ENCODE assay signal across 20 cellular contexts in genomic region chr14:21234112-21234511, GRCh38. TPM values are rescaled to one million over a fixed set of nuclear protein-coding genes. Genes with fewer than 3 reads are reported as not detected.
DNase-seq lines count a peak whose midpoint lies in the region; ATAC-seq and TF ChIP-seq lines count a peak whose summit lies in the region.
"Had no signal": no experiment of that assay in that cellular context is flagged by ENCODE, and none has a peak within 500 bp of the region (broad histone marks: within the 10 kb centered on the region; RNA-seq: fewer than 3 reads in every experiment).

No MANE protein-coding gene starts in this region.

- no peaks in the 10 kb centered on the region for H3K27me3 Mint-ChIP-seq in CD4-positive, alpha-beta T cell
- H3K27me3 Mint-ChIP-seq in Caco-2 (ENCODE audit: insufficient read depth, unreplicated experiment) (no peaks in the 10 kb centered on the region), mesothelial cell of epicardium (ENCODE audit: low read depth) (no peaks in the 10 kb centered on the region)
- H3K27me3 Mint-ChIP-seq in activated CD8-positive, alpha-beta T cell treated with anti-CD3 and anti-CD28 coated beads, Interleukin-2, amount 10 ng/mL, durations not matched to agents 7 days and 5 days (ENCODE audit: low read depth), result no peaks in the 10 kb centered on the region
- H3K27me3 Mint-ChIP-seq: dendritic cell treated with granulocyte-macrophage colony-stimulating factor and Interleukin-4, amounts not matched to agents 40 ng/mL and 50 ng/mL, for 4 days; naive B cell had no signal

- 0 out of 2 replicates have a peak, but pooled peaks cover 7% of the 10 kb centered on the region for H3K4me1 ChIP-seq in Caco-2
- H3K4me1 ChIP-seq: BE2C had no signal

- CTCF ChIA-PET in CD4-positive, alpha-beta T cell (lab: Charles Lee), result interaction anchor here (0.7 to 0.8 kb wide), 2 partner anchors 18 to 20 kb away, joined by 3 to 4 read pairs; no protein-coding TSS in a partner anchor
- CTCF ChIA-PET in Caco-2 (lab: Charles Lee), result interaction anchor here (0.6 kb wide), 1 partner anchor 101 kb away, joined by 3 read pairs; no protein-coding TSS in a partner anchor
- CTCF ChIA-PET in activated CD8-positive, alpha-beta T cell treated with anti-CD3 and anti-CD28 coated beads, Interleukin-2, amount 10 ng/mL, durations not matched to agents 7 days and 5 days (lab: Charles Lee), result no interaction called here

- H3K9me3 ChIP-seq in CD4-positive, alpha-beta T cell (ENCODE audit: control insufficient read depth, low read length), result no peaks in the 10 kb centered on the region
- H3K9me3 ChIP-seq in Caco-2, result no peaks in the 10 kb centered on the region
- H3K9me3 ChIP-seq: BE2C, esophagus squamous epithelium, lower lobe of right lung, upper lobe of left lung had no signal

- no peak overlapping the region for H3K4me3 ChIP-seq in Caco-2 (ENCODE audit: low read depth, low read length)
- H3K4me3 ChIP-seq: esophagus squamous epithelium, lower lobe of right lung, upper lobe of left lung had no signal

- H3K4me1 Mint-ChIP-seq in CD4-positive, alpha-beta T cell (ENCODE audit: low read depth), result peaks cover 92% of the 10 kb centered on the region
- H3K4me1 Mint-ChIP-seq in Caco-2 (ENCODE audit: low read depth, unreplicated experiment) (peaks cover 16% of the 10 kb centered on the region), mesothelial cell of epicardium (peaks cover 13% of the 10 kb centered on the region)
- H3K4me1 Mint-ChIP-seq in activated CD8-positive, alpha-beta T cell treated with anti-CD3 and anti-CD28 coated beads, Interleukin-2, amount 10 ng/mL, durations not matched to agents 7 days and 5 days (ENCODE audit: low read depth), result peaks cover 85% of the 10 kb centered on the region

- POLR2A ChIA-PET in CD4-positive, alpha-beta T cell (lab: Charles Lee), result interaction anchor here (0.6 kb wide), 1 partner anchor 23 kb away, joined by 3 read pairs; no protein-coding TSS in a partner anchor
- POLR2A ChIA-PET in Caco-2 (lab: Charles Lee), result interaction anchor here (0.6 kb wide), 1 partner anchor 150 kb away, joined by 3 read pairs; no protein-coding TSS in a partner anchor
- POLR2A ChIA-PET in activated CD8-positive, alpha-beta T cell treated with anti-CD3 and anti-CD28 coated beads, Interleukin-2, amount 10 ng/mL, durations not matched to agents 7 days and 5 days (lab: Charles Lee), result no interaction called here

- H3K36me3 Mint-ChIP-seq in CD4-positive, alpha-beta T cell (ENCODE audit: low read depth), result peaks cover 94% of the 10 kb centered on the region
- H3K36me3 Mint-ChIP-seq in Caco-2 (ENCODE audit: insufficient read depth, unreplicated experiment), result peaks cover 97% of the 10 kb centered on the region
- H3K36me3 Mint-ChIP-seq in activated CD8-positive, alpha-beta T cell treated with anti-CD3 and anti-CD28 coated beads, Interleukin-2, amount 10 ng/mL, durations not matched to agents 7 days and 5 days (ENCODE audit: low read depth), result peaks cover 81% of the 10 kb centered on the region
- peaks cover 47% of the 10 kb centered on the region for H3K36me3 Mint-ChIP-seq in mesothelial cell of epicardium

- H3K4me3 Mint-ChIP-seq in CD4-positive, alpha-beta T cell, result peak overlapping the region; percentile 44
- H3K4me3 Mint-ChIP-seq in Caco-2 (ENCODE audit: unreplicated experiment) (no peak overlapping the region), mesothelial cell of epicardium (no peak overlapping the region)
- H3K4me3 Mint-ChIP-seq in activated CD8-positive, alpha-beta T cell treated with anti-CD3 and anti-CD28 coated beads, Interleukin-2, amount 10 ng/mL, durations not matched to agents 7 days and 5 days, result no peak overlapping the region
- H3K4me3 Mint-ChIP-seq: dendritic cell treated with granulocyte-macrophage colony-stimulating factor and Interleukin-4, amounts not matched to agents 40 ng/mL and 50 ng/mL, for 4 days; naive B cell had no signal

- H3K27me3 ChIP-seq in CD4-positive, alpha-beta T cell (ENCODE audit: control insufficient read depth, insufficient read depth, low read length), result no peaks in the 10 kb centered on the region
- H3K27me3 ChIP-seq in Caco-2 (replicated peaks; ENCODE audit: control insufficient read depth, insufficient read depth, low read length), result no peaks in the 10 kb centered on the region
- H3K27me3 ChIP-seq: BE2C, esophagus squamous epithelium, upper lobe of left lung had no signal

- intact Hi-C loops in CD4-positive, alpha-beta T cell (cut with DNase I, micrococcal nuclease), result loop anchor here in 1 of 2 experiments (5.0 kb wide), 1 partner anchor 33 kb away; the partner anchor contains the start of gene HNRNPC
- intact Hi-C loops in Caco-2 (cut with micrococcal nuclease; ENCODE audit: unreplicated experiment), result loop anchor here (10.0 kb wide), 1 partner anchor 151 kb away; the partner anchor contains the start of gene SUPT16H

- peak overlapping the region; percentile 93 for H3K27ac Mint-ChIP-seq in CD4-positive, alpha-beta T cell
- H3K27ac Mint-ChIP-seq in Caco-2 (ENCODE audit: unreplicated experiment) (peak overlapping the region; percentile 12), mesothelial cell of epicardium (peak overlapping the region; percentile 61)
- peak overlapping the region; percentile 17 for H3K27ac Mint-ChIP-seq in activated CD8-positive, alpha-beta T cell treated with anti-CD3 and anti-CD28 coated beads, Interleukin-2, amount 10 ng/mL, durations not matched to agents 7 days and 5 days
- H3K27ac Mint-ChIP-seq: dendritic cell treated with granulocyte-macrophage colony-stimulating factor and Interleukin-4, amounts not matched to agents 40 ng/mL and 50 ng/mL, for 4 days had no signal

- no TSS peak for BruUV-seq in Caco-2 (replicated peaks; lab: Mats Ljungman, UMichigan)

- H3K9me3 Mint-ChIP-seq in CD4-positive, alpha-beta T cell, result no peaks in the 10 kb centered on the region
- H3K9me3 Mint-ChIP-seq in Caco-2 (ENCODE audit: unreplicated experiment) (no peaks in the 10 kb centered on the region), mesothelial cell of epicardium (no peaks in the 10 kb centered on the region)
- H3K9me3 Mint-ChIP-seq in activated CD8-positive, alpha-beta T cell treated with anti-CD3 and anti-CD28 coated beads, Interleukin-2, amount 10 ng/mL, durations not matched to agents 7 days and 5 days (ENCODE audit: insufficient read depth), result no peaks in the 10 kb centered on the region
- H3K9me3 Mint-ChIP-seq: dendritic cell treated with granulocyte-macrophage colony-stimulating factor and Interleukin-4, amounts not matched to agents 40 ng/mL and 50 ng/mL, for 4 days; naive B cell had no signal

- DNase-seq in CD4-positive, alpha-beta T cell, result no peak
- DNase-seq in Caco-2 (no peak), mesothelial cell of epicardium (ENCODE audit: low spot score in 2 of 2, unreplicated experiment in 2 of 2) (no peak), ecto neural progenitor cell (ENCODE audit: low spot score) (no peak), NCI-H69 (lab: John Stamatoyannopoulos, UW) (no peak), AG20443 (ENCODE audit: low spot score) (no peak)
- no peak for DNase-seq in activated CD8-positive, alpha-beta T cell treated with anti-CD3 and anti-CD28 coated beads, Interleukin-2, amount 10 ng/mL, durations not matched to agents 7 days and 5 days
- DNase-seq: BE2C; esophagus squamous epithelium; GF-D8; GOT3; KBM-7; lower lobe of right lung; naive B cell; stimulated activated CD4-positive, alpha-beta T cell treated with anti-CD3 and anti-CD28 coated beads, Interleukin-12 subunit alpha, Interleukin-12 subunit beta, amount 100 ng/mL, for 4 hours; stimulated activated naive CD4-positive, alpha-beta T cell treated with Interleukin-2 at 50 U/mL for 16 hours; upper lobe of left lung had no signal

- ATAC-seq in CD4-positive, alpha-beta T cell (ENCODE audit: poor library complexity), result no peak
- ATAC-seq in activated CD8-positive, alpha-beta T cell treated with anti-CD3 and anti-CD28 coated beads, Interleukin-2, amount 10 ng/mL, durations not matched to agents 7 days and 5 days, result no peak
- ATAC-seq in GM19452 (IDR thresholded peaks at IDR 0.05; ENCODE audit: unreplicated experiment), result no peak
- ATAC-seq: lower lobe of right lung had no signal

- TF ChIP-seq CTCF in CD4-positive, alpha-beta T cell (IDR thresholded peaks at IDR 0.05), result no peak
- TF ChIP-seq CTCF in Caco-2 (IDR thresholded peaks at IDR 0.05; ENCODE audit: insufficient read depth in 1 of 2, low read depth in 1 of 2, low read length in 1 of 2, severe bottlenecking in 1 of 2, unreplicated experiment in 1 of 2), result no peak
- TF ChIP-seq CTCF in mesothelial cell of epicardium (IDR thresholded peaks at IDR 0.05; ENCODE audit: unreplicated experiment), result no peak

- peaks cover 5% of the 10 kb centered on the region for H3K36me3 ChIP-seq in Caco-2 (ENCODE audit: control insufficient read depth, insufficient read depth, low read length)

- H3K27ac ChIP-seq in CD4-positive, alpha-beta T cell (ENCODE audit: low read depth, low read length), result no peak overlapping the region
- H3K27ac ChIP-seq: esophagus squamous epithelium, lower lobe of right lung, upper lobe of left lung had no signal

RNA-seq across cellular contexts. Expression of gene HNRNPC, which starts 35.1 kb away (rescaled TPM):
- total RNA-seq in CD4-positive, alpha-beta T cell, result 100 to 1,000 TPM; 507 to 528 TPM
- total RNA-seq in Caco-2 (2022), result 512 and 536 TPM in 2 replicates
- total RNA-seq in activated CD8-positive, alpha-beta T cell treated with anti-CD3 and anti-CD28 coated beads, Interleukin-2, amount 10 ng/mL, durations not matched to agents 7 days and 5 days, result 100 to 1,000 TPM; 768 to 782 TPM
- total RNA-seq in mesothelial cell of epicardium, result 669 to 698 TPM (median 675 TPM) in 3 replicates

RNA-seq across cellular contexts. Expression of gene RPGRIP1, which starts 45.8 kb away (rescaled TPM):
- not detected for total RNA-seq in CD4-positive, alpha-beta T cell
- total RNA-seq in Caco-2 (2022) (0.12 TPM in 1 of 2 replicates, not detected in the other), mesothelial cell of epicardium (0.29 to 0.35 TPM (median 0.29 TPM) in 3 replicates)
- total RNA-seq in activated CD8-positive, alpha-beta T cell treated with anti-CD3 and anti-CD28 coated beads, Interleukin-2, amount 10 ng/mL, durations not matched to agents 7 days and 5 days, result not detected
- total RNA-seq: esophagus squamous epithelium, pulmonary artery endothelial cell had no signal

Comparison
In these comparisons a context has a peak if more than half of its experiments do, and no peak if none do; other contexts are left out.
1. H3K27ac Mint-ChIP-seq: peak in every context shown above with its lines; median percentile 93 in CD4-positive, alpha-beta T cell; 61 in mesothelial cell of epicardium; 17 in activated CD8-positive, alpha-beta T cell treated with anti-CD3 and anti-CD28 coated beads, Interleukin-2, amount 10 ng/mL, durations not matched to agents 7 days and 5 days; 12 in Caco-2.